ENCODE assay signal across 9 cellular contexts in the genomic region with DNA sequence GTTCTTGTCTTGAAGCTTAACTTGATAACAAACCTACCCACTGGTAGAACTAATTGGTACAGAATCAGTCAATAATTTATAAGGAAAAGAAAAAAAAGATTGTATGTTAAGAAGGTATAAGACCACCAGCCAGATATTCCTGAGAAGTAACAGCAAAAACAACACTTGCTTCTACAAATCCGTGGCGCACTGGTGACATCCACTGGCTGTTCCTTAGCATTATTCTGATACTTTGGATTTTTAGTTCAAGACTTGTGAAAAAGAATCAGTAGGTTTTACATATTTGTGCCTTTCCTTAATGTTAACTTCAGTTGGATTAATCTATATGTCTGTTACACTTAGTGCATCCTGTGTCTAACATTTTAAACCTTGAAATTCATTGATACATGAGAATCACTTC.
DNase-seq lines count a peak whose midpoint lies in the region; ATAC-seq and TF ChIP-seq lines count a peak whose summit lies in the region.
"Had no signal": no experiment of that assay in that cellular context is flagged by ENCODE, and none has a peak within 500 bp of the region (broad histone marks: within the 10 kb centered on the region; RNA-seq: fewer than 3 reads in every experiment).

No MANE protein-coding gene starts in this region.

- peak; percentile 71 for TF ChIP-seq CTCF in PC-3 (conservative IDR thresholded peaks at IDR 0.05; ENCODE audit: low read depth, low read length)
- no peak for TF ChIP-seq CTCF in suprapubic skin (IDR thresholded peaks at IDR 0.05)

- H4K20me1 ChIP-seq in PC-3 (ENCODE audit: low read length) = no peaks in the 10 kb centered on the region

- H3K27me3 ChIP-seq in PC-3 (ENCODE audit: low read length) (peaks cover 67% of the 10 kb centered on the region), suprapubic skin (no peaks in the 10 kb centered on the region)

- no peak for TF ChIP-seq POLR2A in suprapubic skin (IDR thresholded peaks at IDR 0.05)

- intact Hi-C loops in PC-3 (cut with micrococcal nuclease) = loop anchor here (1.0 kb wide), 1 partner anchor 1297 kb away; no protein-coding TSS in a partner anchor

- H3K9me2 ChIP-seq in PC-3 (replicated peaks; ENCODE audit: low read length) = no peaks in the 10 kb centered on the region

- H2AFZ ChIP-seq in PC-3 (ENCODE audit: low read length) = no peak overlapping the region

- H3K9ac ChIP-seq in PC-3 (ENCODE audit: low read length) = no peak overlapping the region

- H3F3A ChIP-seq in PC-3 (ENCODE audit: low read length, unreplicated experiment) = no peaks in the 10 kb centered on the region

- POLR2A ChIA-PET in PC-3 (lab: Charles Lee; ENCODE audit: unreplicated experiment) = no interaction called here

- 44% methylated on average over 2 of the region's 2 CpGs for WGBS in suprapubic skin

- ATAC-seq in PC-3 = no peak
- ATAC-seq in HG03432 (IDR thresholded peaks at IDR 0.05; ENCODE audit: unreplicated experiment) = no peak

- no peak overlapping the region for H3K27ac ChIP-seq in PC-3 (ENCODE audit: low read length)
- no peak overlapping the region for H3K27ac ChIP-seq in suprapubic skin

- H3K9me3 ChIP-seq in PC-3 (ENCODE audit: low read length) = no peaks in the 10 kb centered on the region
- H3K9me3 ChIP-seq in suprapubic skin = no peaks in the 10 kb centered on the region

- H3K4me1 ChIP-seq in PC-3 (ENCODE audit: insufficient read depth, low read length) = no peaks in the 10 kb centered on the region
- no peaks in the 10 kb centered on the region for H3K4me1 ChIP-seq in suprapubic skin

- DNase-seq in NCI-H2171 treated with DMSO at 0.1 percent for 48 hours (lab: John Stamatoyannopoulos, UW) (peak; percentile 22), NCI-H2171 (lab: John Stamatoyannopoulos, UW) (no peak), PC-3 (peak; percentile 40), foreskin melanocyte (peak; percentile 23), stromal cell of bone marrow (ENCODE audit: low read depth) (peak; percentile 11), ureter (ENCODE audit: low spot score) (no peak), suprapubic skin (ENCODE audit: low spot score in 2 of 2) (no peak)
- DNase-seq: CD4-positive, CD25-positive, alpha-beta regulatory T cell had no signal

- H3K4me2 ChIP-seq in PC-3 (ENCODE audit: low read length) = no peak overlapping the region

- CTCF ChIA-PET in PC-3 (lab: Charles Lee) = no interaction called here

- no peaks in the 10 kb centered on the region for H3K36me3 ChIP-seq in PC-3 (ENCODE audit: low read depth, low read length)
- no peaks in the 10 kb centered on the region for H3K36me3 ChIP-seq in suprapubic skin

- no TSS peak for BruUV-seq in PC-3 (replicated peaks; lab: Mats Ljungman, UMichigan)

- H3K79me2 ChIP-seq in PC-3 (ENCODE audit: low read length) = no peaks in the 10 kb centered on the region

- no peak for TF ChIP-seq EP300 in suprapubic skin (IDR thresholded peaks at IDR 0.05)

- H3K4me3 ChIP-seq in PC-3 (ENCODE audit: low read length) (no peak overlapping the region), suprapubic skin (no peak overlapping the region)

Comparison
In these comparisons a context has a peak if more than half of its experiments do, and no peak if none do; other contexts are left out.
1. DNase-seq: peak in NCI-H2171 treated with DMSO at 0.1 percent for 48 hours (single experiment), PC-3 (single experiment), foreskin melanocyte (single experiment) and stromal cell of bone marrow (single experiment); none in NCI-H2171 (single experiment), ureter (single experiment) and suprapubic skin (0 of 2).